26 cellular contexts compared by ENCODE assay signal in genomic region chr5:154470949-154471870, GRCh38. TPM values are rescaled to one million over a fixed set of nuclear protein-coding genes. Genes with fewer than 3 reads are reported as not detected.
DNase-seq lines count a peak whose midpoint lies in the region; FAIRE-seq and TF ChIP-seq lines count a peak whose summit lies in the region.
"Had no signal": no experiment of that assay in that cellular context is flagged by ENCODE, and none has a peak within 500 bp of the region (broad histone marks: within the 10 kb centered on the region; RNA-seq: fewer than 3 reads in every experiment).

No MANE protein-coding gene starts in this region.

- H3K4me3 Mint-ChIP-seq in CD8-positive, alpha-beta memory T cell, result peak overlapping the region in 4 of 7 donors; percentile 16 to 57 (median 44)
- H3K4me3 Mint-ChIP-seq in HFFc6, result peak overlapping the region; percentile 45; the same call in 1 of the 2 replicates
- H3K4me3 Mint-ChIP-seq: activated naive CD8-positive, alpha-beta T cell treated with anti-CD3 and anti-CD28 coated beads, Interleukin-2, amount 10 ng/mL, durations not matched to agents 7 days and 5 days; endodermal cell; neural crest cell; T-helper 17 cell had no signal

- TF ChIP-seq POLR2A in adrenal gland (IDR thresholded peaks at IDR 0.05), result no peak

- H3K79me2 ChIP-seq in osteoblast (ENCODE audit: insufficient read depth, low read length), result no peaks in the 10 kb centered on the region

- FAIRE-seq in TTC549 (lab: Jason Lieb, UNC), result peak; percentile 23
- FAIRE-seq: colon, small intestine had no signal

- H3K4me1 Mint-ChIP-seq in CD8-positive, alpha-beta memory T cell, result peaks cover 34 to 49% (median 43%) of the 10 kb centered on the region in 3 donors
- peaks cover 17% of the 10 kb centered on the region for H3K4me1 Mint-ChIP-seq in HFFc6 (ENCODE audit: low read depth)

- H3K9me3 Mint-ChIP-seq in CD8-positive, alpha-beta memory T cell, result no peaks in the 10 kb centered on the region
- H3K9me3 Mint-ChIP-seq in HFFc6, result no peaks in the 10 kb centered on the region
- H3K9me3 Mint-ChIP-seq: activated naive CD8-positive, alpha-beta T cell treated with anti-CD3 and anti-CD28 coated beads, Interleukin-2, amount 10 ng/mL, durations not matched to agents 7 days and 5 days; endodermal cell; neural crest cell had no signal

- DNase-seq in CD8-positive, alpha-beta memory T cell, result no peak
- DNase-seq in HFFc6 (no peak), osteoblast (ENCODE audit: insufficient read length, low spot score, missing footprints) (peak; percentile 83), KG1 (lab: John Stamatoyannopoulos, UW) (no peak), adrenal gland (no peak)
- no peak for DNase-seq in NK-92 treated with Interleukin-12 subunit alpha and Interleukin-12 subunit beta, amount 100 ng/mL, for 24 hours (lab: John Stamatoyannopoulos, UW)
- DNase-seq: activated CD8-positive, alpha-beta memory T cell treated with anti-CD3 and anti-CD28 coated beads, Interleukin-2, amount 50 U/mL, for 4 hours; activated naive CD8-positive, alpha-beta T cell treated with anti-CD3 and anti-CD28 coated beads, Interleukin-2, amount 10 ng/mL, durations not matched to agents 7 days and 5 days; AML-193; EL; endodermal cell; IMR-90; NCI-H1930; small intestine; stimulated activated CD4-positive, alpha-beta T cell treated with anti-CD3 and anti-CD28 coated beads, Interleukin-4, amount 100 ng/mL, for 1 hour; stimulated activated naive CD8-positive, alpha-beta T cell treated with anti-CD3 and anti-CD28 coated beads, Interleukin-15, Interleukin-2, amounts not matched to agents 100 U/mL and 50 U/mL, for 24 hours; T-helper 17 cell; tibial artery had no signal

- H3K9me3 ChIP-seq in CD8-positive, alpha-beta memory T cell (ENCODE audit: low read length), result no peaks in the 10 kb centered on the region
- H3K9me3 ChIP-seq in osteoblast (ENCODE audit: low read depth, low read length) (no peaks in the 10 kb centered on the region), adrenal gland (replicated peaks in 1 of 3) (no peaks in the 10 kb centered on the region)
- H3K9me3 ChIP-seq: prostate gland, tibial artery had no signal

- H2AFZ ChIP-seq in osteoblast (ENCODE audit: low read length), result no peak overlapping the region

- H3K27me3 Mint-ChIP-seq in CD8-positive, alpha-beta memory T cell, result peaks cover 58 to 76% of the 10 kb centered on the region in 2 donors
- peaks cover 55% of the 10 kb centered on the region for H3K27me3 Mint-ChIP-seq in HFFc6 (ENCODE audit: insufficient read depth)

- H3K4me3 ChIP-seq in CD8-positive, alpha-beta memory T cell (ENCODE audit: low read length), result no peak overlapping the region
- H3K4me3 ChIP-seq in osteoblast (ENCODE audit: insufficient read depth, low read length) (no peak overlapping the region), adrenal gland (no peak overlapping the region)
- H3K4me3 ChIP-seq: prostate gland, tibial artery had no signal

- H3K36me3 Mint-ChIP-seq in CD8-positive, alpha-beta memory T cell, result no peaks in the 10 kb centered on the region
- H3K36me3 Mint-ChIP-seq in HFFc6 (ENCODE audit: low read depth), result no peaks in the 10 kb centered on the region
- H3K36me3 Mint-ChIP-seq: activated naive CD8-positive, alpha-beta T cell treated with anti-CD3 and anti-CD28 coated beads, Interleukin-2, amount 10 ng/mL, durations not matched to agents 7 days and 5 days; brain had no signal

- peak overlapping the region; percentile 32 for H3K4me2 ChIP-seq in osteoblast (ENCODE audit: insufficient read depth, low read length)

- CTCF ChIA-PET in CD8-positive, alpha-beta memory T cell (lab: Charles Lee), result no interaction called here

- WGBS in adrenal gland, 4 donors, result 25 to 33% (median 26%) methylated on average over 11 of the region's 11 CpGs

- peaks cover 62% of the 10 kb centered on the region for H3K27me3 ChIP-seq in CD8-positive, alpha-beta memory T cell (ENCODE audit: insufficient read depth, low read length, poor library complexity, severe bottlenecking)
- H3K27me3 ChIP-seq in osteoblast (ENCODE audit: insufficient read depth, low read length), result peaks cover 70% of the 10 kb centered on the region
- H3K27me3 ChIP-seq in adrenal gland, result peaks cover 62% of the 10 kb centered on the region

- H3K27ac Mint-ChIP-seq in CD8-positive, alpha-beta memory T cell, result peak overlapping the region in 1 of 8 donors; percentile 30
- no peak overlapping the region for H3K27ac Mint-ChIP-seq in HFFc6
- H3K27ac Mint-ChIP-seq: activated naive CD8-positive, alpha-beta T cell treated with anti-CD3 and anti-CD28 coated beads, Interleukin-2, amount 10 ng/mL, durations not matched to agents 7 days and 5 days; brain; endodermal cell; T-helper 17 cell had no signal

- no peak overlapping the region for H3K27ac ChIP-seq in CD8-positive, alpha-beta memory T cell (ENCODE audit: low read depth, low read length)
- no peak overlapping the region for H3K27ac ChIP-seq in osteoblast (ENCODE audit: low read depth, low read length)
- no peak overlapping the region for H3K27ac ChIP-seq in adrenal gland
- H3K27ac ChIP-seq: prostate gland, tibial artery, VCaP had no signal

- TF ChIP-seq CTCF in HFFc6 (IDR thresholded peaks at IDR 0.05) (no peak), osteoblast (IDR thresholded peaks at IDR 0.05; ENCODE audit: extremely low read depth, low read depth, low read length) (no peak), adrenal gland (IDR thresholded peaks at IDR 0.05) (no peak)

- POLR2A ChIA-PET in CD8-positive, alpha-beta memory T cell (lab: Charles Lee), result no interaction called here

- no peaks in the 10 kb centered on the region for H3K36me3 ChIP-seq in CD8-positive, alpha-beta memory T cell (ENCODE audit: insufficient read depth, low read length)
- no peaks in the 10 kb centered on the region for H3K36me3 ChIP-seq in osteoblast (ENCODE audit: insufficient read depth, low read length)
- no peaks in the 10 kb centered on the region for H3K36me3 ChIP-seq in adrenal gland (replicated peaks in 1 of 2)
- H3K36me3 ChIP-seq: prostate gland, tibial artery had no signal

- no peaks in the 10 kb centered on the region for H4K20me1 ChIP-seq in osteoblast (ENCODE audit: insufficient read depth, low read length)

- peaks cover 36% of the 10 kb centered on the region for H3K4me1 ChIP-seq in CD8-positive, alpha-beta memory T cell (ENCODE audit: insufficient read depth, low read length)
- H3K4me1 ChIP-seq in osteoblast (ENCODE audit: insufficient read depth, low read length), result no peaks in the 10 kb centered on the region
- H3K4me1 ChIP-seq in adrenal gland (replicated peaks in 1 of 2), result no peaks in the 10 kb centered on the region
- H3K4me1 ChIP-seq: prostate gland had no signal

- intact Hi-C loops in adrenal gland (cut with DNase I), result no loop called here

RNA-seq across cellular contexts. Expression of gene HAND1, which starts 6.8 kb away (rescaled TPM):
- not detected for total RNA-seq in CD8-positive, alpha-beta memory T cell
- polyA plus RNA-seq in CD8-positive, alpha-beta memory T cell, result not detected
- not detected for total RNA-seq in HFFc6 (2021; fragmentation: NEBNext Ultra II Directional; extraction: Animal tissue kit (Norgen Biotek cat#: 25700))
- total RNA-seq in osteoblast (under 0.01 TPM in 1 of 2 replicates, not detected in the other), adrenal gland (1 to 10 TPM in 3 of 8 donors, not detected in 5; 3.8 to 6.8 (median 5.6) TPM)
- polyA plus RNA-seq in adrenal gland, result 1 to 10 TPM; 1.3 to 2.4 (median 1.4) TPM
- total RNA-seq: activated naive CD8-positive, alpha-beta T cell treated with anti-CD3 and anti-CD28 coated beads, Interleukin-2, amount 10 ng/mL, durations not matched to agents 7 days and 5 days; endodermal cell; IMR-90; mesenteric fat pad; neural crest cell; OCI-LY7; prostate gland; T-helper 17 cell had no signal
- polyA plus RNA-seq: IMR-90 had no signal

RNA-seq across cellular contexts. Expression of gene SAP30L, which starts 25.4 kb away (rescaled TPM):
- total RNA-seq in CD8-positive, alpha-beta memory T cell, result 10 to 100 TPM; 35.1 to 37.9 TPM
- 37.9 TPM for polyA plus RNA-seq in CD8-positive, alpha-beta memory T cell
- 10 to 100 TPM; 23.3 to 31.5 (median 28.1) TPM for total RNA-seq in HFFc6 (2021; fragmentation: NEBNext Ultra II Directional; extraction: Animal tissue kit (Norgen Biotek cat#: 25700))
- total RNA-seq in osteoblast, result 32.2 and 36.5 TPM in 2 replicates
- 10 to 100 TPM; 22.5 to 42.2 (median 35.8) TPM for total RNA-seq in adrenal gland
- polyA plus RNA-seq in adrenal gland, result 10 to 100 TPM; 36.2 to 65.1 (median 44.8) TPM
